ENCODE assay signal across 25 cellular contexts in the genomic region with DNA sequence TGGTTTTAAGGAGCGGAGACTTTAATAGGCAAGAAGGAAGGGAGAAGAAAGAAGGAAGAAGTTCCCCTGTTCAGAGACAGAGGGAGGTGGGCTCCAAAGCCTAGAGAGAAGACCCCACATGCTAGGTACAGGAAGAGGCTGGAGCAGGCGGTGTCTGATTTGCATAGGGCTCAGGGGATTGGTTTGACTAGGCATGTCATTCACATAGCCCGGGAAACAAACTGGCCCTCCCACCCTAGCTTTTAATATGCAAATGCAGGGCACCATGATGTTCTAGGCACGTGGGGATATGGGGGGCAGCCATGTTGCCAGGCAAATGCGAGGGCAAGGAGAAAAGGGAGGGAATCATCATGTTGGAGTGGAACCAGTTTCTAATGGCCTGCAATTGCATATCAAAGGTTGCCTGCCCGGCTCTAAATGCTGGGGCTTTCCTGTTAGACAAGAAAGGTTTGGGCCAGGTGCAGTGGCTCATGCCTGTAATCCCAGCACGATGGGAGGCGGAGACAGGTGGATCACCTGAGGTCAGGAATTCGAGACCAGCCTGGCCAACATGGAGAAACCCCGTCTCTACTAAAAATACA.
"Had no signal": no experiment of that assay in that cellular context is flagged by ENCODE, and none has a peak within 500 bp of the region (broad histone marks: within the 10 kb centered on the region; RNA-seq: fewer than 3 reads in every experiment).

No MANE protein-coding gene starts in this region.

- H3K4me1 Mint-ChIP-seq: nephron progenitor cell; stimulated activated memory B cell treated with anti-CD40 and anti-IgM and Interleukin-4, amounts not matched to agents 10 μg/mL and 1 μg/mL and 100 μg/mL, for 72 hours had no signal

- H2AFZ ChIP-seq: parathyroid adenoma had no signal

- H3K36me3 ChIP-seq: esophagus squamous epithelium, gastroesophageal sphincter, spleen, tibial nerve had no signal

- H3K4me1 ChIP-seq: gastroesophageal sphincter, parathyroid adenoma, spleen, testis, tibial nerve had no signal

- H3K9ac ChIP-seq: parathyroid adenoma had no signal

- H3K9me3 Mint-ChIP-seq: naive thymus-derived CD4-positive, alpha-beta T cell; nephron progenitor cell; stimulated activated memory B cell treated with anti-CD40 and anti-IgM and Interleukin-4, amounts not matched to agents 10 μg/mL and 1 μg/mL and 100 μg/mL, for 72 hours; stimulated activated naive CD8-positive, alpha-beta T cell treated with anti-CD3 and anti-CD28 coated beads, Interleukin-15, Interleukin-2, amounts not matched to agents 100 ng/mL and 50 ng/mL, for 24 hours had no signal

- H3K27me3 ChIP-seq: dorsolateral prefrontal cortex, esophagus squamous epithelium, gastroesophageal sphincter, spleen, testis, tibial nerve had no signal

- ATAC-seq: gastroesophageal sphincter; left cardiac atrium; left ventricle myocardium superior; naive thymus-derived CD4-positive, alpha-beta T cell; sciatic nerve; stimulated activated memory B cell treated with anti-CD40 and anti-IgM and Interleukin-4, amounts not matched to agents 10 μg/mL and 1 μg/mL and 100 μg/mL, for 72 hours had no signal

- H3K4me3 ChIP-seq: dorsolateral prefrontal cortex, esophagus squamous epithelium, gastroesophageal sphincter, lung, spleen, testis, tibial nerve had no signal

- FAIRE-seq: endometrium, kidney had no signal

- H3K27ac ChIP-seq: dorsolateral prefrontal cortex, esophagus squamous epithelium, gastroesophageal sphincter, parathyroid adenoma, spleen, testis, tibial nerve had no signal

- H3K79me2 ChIP-seq: parathyroid adenoma had no signal

- H3K27ac Mint-ChIP-seq: naive thymus-derived CD4-positive, alpha-beta T cell; nephron progenitor cell; stimulated activated memory B cell treated with anti-CD40 and anti-IgM and Interleukin-4, amounts not matched to agents 10 μg/mL and 1 μg/mL and 100 μg/mL, for 72 hours; stimulated activated naive CD8-positive, alpha-beta T cell treated with anti-CD3 and anti-CD28 coated beads, Interleukin-15, Interleukin-2, amounts not matched to agents 100 ng/mL and 50 ng/mL, for 24 hours had no signal

- H3K9me3 ChIP-seq: esophagus squamous epithelium, gastroesophageal sphincter, spleen, testis, tibial nerve had no signal

- H3K4me3 Mint-ChIP-seq: naive thymus-derived CD4-positive, alpha-beta T cell; nephron progenitor cell; stimulated activated memory B cell treated with anti-CD40 and anti-IgM and Interleukin-4, amounts not matched to agents 10 μg/mL and 1 μg/mL and 100 μg/mL, for 72 hours; stimulated activated naive CD8-positive, alpha-beta T cell treated with anti-CD3 and anti-CD28 coated beads, Interleukin-15, Interleukin-2, amounts not matched to agents 100 ng/mL and 50 ng/mL, for 24 hours had no signal

- DNase-seq: cortex of kidney; dorsolateral prefrontal cortex; effector CD8-positive, alpha-beta T cell; esophagus squamous epithelium; foreskin fibroblast; glutamatergic neuron; kidney; left cardiac atrium; left ventricle myocardium superior; mesendoderm; naive thymus-derived CD4-positive, alpha-beta T cell; nephron progenitor cell; spleen; stimulated activated CD4-positive, alpha-beta T cell treated with anti-CD3 and anti-CD28 coated beads, Interleukin-15, amount 100 ng/mL, for 24 hours; stimulated activated CD4-positive, alpha-beta T cell treated with anti-CD3 and anti-CD28 coated beads, Interleukin-1b, Interleukin-23, amount 100 ng/mL, for 48 hours; stimulated activated CD4-positive, alpha-beta T cell treated with anti-CD3 and anti-CD28 coated beads, Interleukin-4, amount 100 ng/mL, for 24 hours; testis had no signal
